Comparison of ENCODE assay signal across 28 cellular contexts in the genomic region with DNA sequence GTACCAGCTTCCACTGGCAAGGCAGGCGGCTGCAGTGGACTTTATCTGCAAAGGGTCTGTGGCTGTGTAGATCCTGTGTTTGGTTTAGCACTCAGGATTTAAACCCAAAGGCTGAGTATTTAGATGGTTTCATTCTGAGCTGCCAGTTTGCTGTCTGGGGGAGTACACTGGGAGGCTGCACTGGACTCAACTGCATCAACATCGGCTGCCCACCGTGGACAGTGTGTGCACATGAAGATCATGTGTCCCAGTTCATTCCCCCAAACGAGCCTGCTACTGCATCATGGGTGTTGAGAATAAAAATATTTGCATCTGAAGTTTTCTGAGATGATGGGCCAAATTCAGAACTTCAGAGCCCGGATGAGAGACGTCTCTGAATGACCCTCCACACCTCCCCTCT.
"Had no signal": no experiment of that assay in that cellular context is flagged by ENCODE, and none has a peak within 500 bp of the region (broad histone marks: within the 10 kb centered on the region; RNA-seq: fewer than 3 reads in every experiment).

No MANE protein-coding gene starts in this region.

- H3K9ac ChIP-seq: neural progenitor cell, parathyroid adenoma had no signal

- H3K9me3 ChIP-seq: ovary, psoas muscle, right lobe of liver, spleen, suprapubic skin, testis, transverse colon, upper lobe of right lung, uterus had no signal

- H3K27me3 ChIP-seq: neural progenitor cell, ovary, right lobe of liver, suprapubic skin, testis, upper lobe of right lung, uterus had no signal

- H3K79me2 ChIP-seq: parathyroid adenoma had no signal

- H3K4me3 ChIP-seq: neural progenitor cell, ovary, psoas muscle, right lobe of liver, skin epidermis, smooth muscle cell, spleen, suprapubic skin, testis, tibial artery, transverse colon, upper lobe of right lung, uterus had no signal

- H3K36me3 ChIP-seq: neural progenitor cell, ovary, right lobe of liver, spleen, suprapubic skin, tibial artery, transverse colon, upper lobe of right lung, uterus had no signal

- DNase-seq: natural killer cell; occipital lobe; ovary; posterior cingulate gyrus; psoas muscle; right cardiac atrium; right lobe of liver; spleen; stimulated activated CD4-positive, alpha-beta T cell treated with anti-CD3 and anti-CD28 coated beads, Interleukin-12 subunit alpha, Interleukin-12 subunit beta, amount 100 ng/mL, for 4 hours; stimulated activated CD4-positive, alpha-beta T cell treated with anti-CD3 and anti-CD28 coated beads, Interleukin-1b, Interleukin-23, amount 100 ng/mL, for 48 hours; stimulated activated CD4-positive, alpha-beta T cell treated with anti-CD3 and anti-CD28 coated beads, Interleukin-4, amount 100 ng/mL, for 1 hour; stimulated activated CD4-positive, alpha-beta T cell treated with anti-CD3 and anti-CD28 coated beads, Interleukin-4, amount 100 ng/mL, for 4 hours; stimulated activated CD8-positive, alpha-beta memory T cell treated with anti-CD3 and anti-CD28 coated beads, Interleukin-4, amount 100 ng/mL, for 48 hours; stimulated activated naive CD4-positive, alpha-beta T cell; stimulated activated naive CD8-positive, alpha-beta T cell treated with anti-CD3 and anti-CD28 coated beads, Interleukin-15, amount 100 ng/mL, for 72 hours; stimulated activated naive CD8-positive, alpha-beta T cell treated with anti-CD3 and anti-CD28 coated beads, Interleukin-15, Interleukin-2, amounts not matched to agents 100 U/mL and 50 U/mL, for 24 hours; substantia nigra; testis; tibial artery; transverse colon; uterus had no signal

- H3K27ac ChIP-seq: neural progenitor cell, ovary, parathyroid adenoma, psoas muscle, right lobe of liver, skin epidermis, spleen, suprapubic skin, testis, tibial artery, transverse colon, upper lobe of right lung, uterus had no signal

- H3K4me2 ChIP-seq: neural progenitor cell, smooth muscle cell had no signal

- H3K4me1 ChIP-seq: neural progenitor cell, parathyroid adenoma, psoas muscle, right lobe of liver, spleen, suprapubic skin, testis, tibial artery, transverse colon, upper lobe of right lung, uterus had no signal

- ATAC-seq: natural killer cell; psoas muscle; right cardiac atrium; right lobe of liver; stimulated activated memory B cell treated with anti-CD40 and anti-IgM and Interleukin-4, amounts not matched to agents 10 μg/mL and 1 μg/mL and 100 μg/mL, for 72 hours; stimulated activated naive CD8-positive, alpha-beta T cell treated with anti-CD3 and anti-CD28 coated beads, Interleukin-15, amount 100 ng/mL, for 72 hours; stimulated activated naive CD8-positive, alpha-beta T cell treated with anti-CD3 and anti-CD28 coated beads, Interleukin-15, Interleukin-2, amounts not matched to agents 100 U/mL and 50 U/mL, for 24 hours; upper lobe of right lung had no signal

- H2AFZ ChIP-seq: neural progenitor cell, parathyroid adenoma had no signal
